ENCODE assay signal across 8 cellular contexts in genomic region chr7:31122649-31123058, GRCh38.
DNase-seq lines count a peak whose midpoint lies in the region; ATAC-seq and TF ChIP-seq lines count a peak whose summit lies in the region.

No MANE protein-coding gene starts in this region.

- no peak overlapping the region for H3K4me3 ChIP-seq in fibroblast of pulmonary artery (replicated peaks; ENCODE audit: low read depth, low read length)
- H3K4me3 ChIP-seq in aorta (ENCODE audit: low read length in 2 of 2) = no peak overlapping the region

- DNase-seq in GDM1 (lab: John Stamatoyannopoulos, UW) = peak; percentile 12
- peak; percentile 58 for DNase-seq in NCI-H345 treated with DMSO at 0.1 percent for 48 hours (lab: John Stamatoyannopoulos, UW; ENCODE audit: unreplicated experiment)
- DNase-seq in activated CD4-positive, alpha-beta memory T cell treated with anti-CD3 and anti-CD28 coated beads for 36 hours = peak; percentile 57
- DNase-seq in fibroblast of pulmonary artery (ENCODE audit: low read depth) = peak; percentile 93
- DNase-seq in nephron progenitor cell = peak; percentile 67
- peak in 1 of 2 donors; percentile 67 for DNase-seq in aorta

- no peaks in the 10 kb centered on the region for H3K4me1 Mint-ChIP-seq in activated CD4-positive, alpha-beta memory T cell treated with anti-CD3 and anti-CD28 coated beads for 36 hours (ENCODE audit: low read depth)
- H3K4me1 Mint-ChIP-seq in nephron progenitor cell = peaks cover 14% of the 10 kb centered on the region

- H3K4me3 Mint-ChIP-seq in activated CD4-positive, alpha-beta memory T cell treated with anti-CD3 and anti-CD28 coated beads for 36 hours = no peak overlapping the region
- H3K4me3 Mint-ChIP-seq in nephron progenitor cell = no peak overlapping the region

- peaks cover 9% of the 10 kb centered on the region for H3K27me3 Mint-ChIP-seq in activated CD4-positive, alpha-beta memory T cell treated with anti-CD3 and anti-CD28 coated beads for 36 hours
- H3K27me3 Mint-ChIP-seq in nephron progenitor cell (ENCODE audit: low read depth, poor library complexity) = peaks cover 40% of the 10 kb centered on the region

- no peak overlapping the region for H3K27ac ChIP-seq in aorta (ENCODE audit: low read depth in 1 of 2, low read length in 2 of 2)

- H3K9me3 ChIP-seq in aorta (ENCODE audit: control insufficient read depth, low read length) = no peaks in the 10 kb centered on the region

- H3K4me1 ChIP-seq in aorta (ENCODE audit: control insufficient read depth in 1 of 2, insufficient read depth in 2 of 2, low read length in 2 of 2) = no peaks in the 10 kb centered on the region

- H3K36me3 Mint-ChIP-seq in activated CD4-positive, alpha-beta memory T cell treated with anti-CD3 and anti-CD28 coated beads for 36 hours = no peaks in the 10 kb centered on the region
- H3K36me3 Mint-ChIP-seq in nephron progenitor cell (ENCODE audit: low read depth) = no peaks in the 10 kb centered on the region

- POLR2A ChIA-PET in activated CD4-positive, alpha-beta memory T cell treated with anti-CD3 and anti-CD28 coated beads for 36 hours (lab: Charles Lee) = no interaction called here

- H3K36me3 ChIP-seq in aorta (ENCODE audit: control insufficient read depth in 1 of 2, insufficient read depth in 2 of 2, low read length in 1 of 2) = no peaks in the 10 kb centered on the region

- TF ChIP-seq CTCF in fibroblast of pulmonary artery (IDR thresholded peaks at IDR 0.05; ENCODE audit: low read length, missing control alignments) (peak; percentile 87), nephron progenitor cell (IDR thresholded peaks at IDR 0.05) (peak; percentile 87)

- H3K27me3 ChIP-seq in aorta (ENCODE audit: control insufficient read depth in 1 of 2, insufficient read depth in 2 of 2, low read length in 1 of 2) = no peaks in the 10 kb centered on the region

- intact Hi-C loops in activated CD4-positive, alpha-beta memory T cell treated with anti-CD3 and anti-CD28 coated beads for 36 hours (cut with micrococcal nuclease) = loop anchor here (1.0 to 2.0 kb wide), 2 partner anchors 139 to 322 kb away; no protein-coding TSS in a partner anchor
- intact Hi-C loops in aorta (cut with DNase I) = loop anchor here (1.0 to 10.0 kb wide), 5 partner anchors 138 to 378 kb away; no protein-coding TSS in a partner anchor

- CTCF ChIA-PET in activated CD4-positive, alpha-beta memory T cell treated with anti-CD3 and anti-CD28 coated beads for 36 hours (lab: Charles Lee) = interaction anchor here (0.6 to 10.2 kb wide), 33 partner anchors 10 to 721 kb away, joined by 3 to 297 read pairs (median 4); no protein-coding TSS in a partner anchor

- no peak overlapping the region for H3K27ac Mint-ChIP-seq in activated CD4-positive, alpha-beta memory T cell treated with anti-CD3 and anti-CD28 coated beads for 36 hours
- H3K27ac Mint-ChIP-seq in nephron progenitor cell = no peak overlapping the region

- no peaks in the 10 kb centered on the region for H3K9me3 Mint-ChIP-seq in activated CD4-positive, alpha-beta memory T cell treated with anti-CD3 and anti-CD28 coated beads for 36 hours
- no peaks in the 10 kb centered on the region for H3K9me3 Mint-ChIP-seq in nephron progenitor cell

- WGBS in aorta, 2 donors = 0 to 4% methylated on average over 4 of the region's 4 CpGs

- ATAC-seq in HG02852 (IDR thresholded peaks at IDR 0.05; ENCODE audit: unreplicated experiment) (peak; percentile 85), aorta (ENCODE audit: low FRiP score) (peak; percentile 85), GM18861 (IDR thresholded peaks at IDR 0.05; ENCODE audit: unreplicated experiment) (no peak)
